7 cellular contexts compared by ENCODE assay signal in genomic region chr9:25678147-25678666, GRCh38. TPM values are rescaled to one million over a fixed set of nuclear protein-coding genes. Genes with fewer than 3 reads are reported as not detected.
A peak's percentile ranks its signal among the peaks of the same experiment; 100 is the strongest.
DNase-seq lines count a peak whose midpoint lies in the region; ATAC-seq and TF ChIP-seq lines count a peak whose summit lies in the region.

TSS of gene TUSC1 (minus strand) at chr9:25678444. CDS start at chr9:25678312, 132 bp downstream.

- no peak within 1 kb of the TSS for H3K9ac ChIP-seq in Karpas-422 (ENCODE audit: low read length)

- H2AFZ ChIP-seq in Karpas-422 (ENCODE audit: low read length), result no peak within 1 kb of the TSS

- no peak within 1 kb of the TSS for H3K4me2 ChIP-seq in Karpas-422 (ENCODE audit: low read depth, low read length, poor library complexity, severe bottlenecking)

- no peaks in the 10 kb centered on the region for H3K79me2 ChIP-seq in Karpas-422 (ENCODE audit: low read length)

- H4K20me1 ChIP-seq in Karpas-422 (ENCODE audit: insufficient read depth, low read depth, low read length), result no peaks in the 10 kb centered on the region

- H3K4me1 ChIP-seq in sigmoid colon, result peaks cover 0 to 21% (median 13%) of the 10 kb centered on the region in 4 donors
- H3K4me1 ChIP-seq in Karpas-422 (ENCODE audit: low read length), result no peaks in the 10 kb centered on the region

- no peaks in the 10 kb centered on the region for H3K27me3 ChIP-seq in sigmoid colon
- H3K27me3 ChIP-seq in Karpas-422 (ENCODE audit: low read length), result no peaks in the 10 kb centered on the region

- H3K36me3 ChIP-seq in sigmoid colon (no peaks in the 10 kb centered on the region), Karpas-422 (ENCODE audit: insufficient read depth, low read length) (no peaks in the 10 kb centered on the region)

- ATAC-seq in GM18508 (IDR thresholded peaks at IDR 0.05; ENCODE audit: insufficient read depth, unreplicated experiment), result peak; percentile 39
- ATAC-seq in HG03354 (IDR thresholded peaks at IDR 0.05; ENCODE audit: poor library complexity, severe bottlenecking, unreplicated experiment), result peak; percentile 67

- H3K9me3 ChIP-seq in iPS-18c (ENCODE audit: control insufficient read depth, insufficient read depth, low read length) (no peaks in the 10 kb centered on the region), sigmoid colon (no peaks in the 10 kb centered on the region), Karpas-422 (ENCODE audit: low read length) (peaks cover 8% of the 10 kb centered on the region; the same call in 1 of the 2 replicates)

- no peaks in the 10 kb centered on the region for H3K9me2 ChIP-seq in Karpas-422 (replicated peaks; ENCODE audit: insufficient read depth, low read length)

- TF ChIP-seq POLR2A in sigmoid colon (IDR thresholded peaks at IDR 0.05), result no peak

- peak within 1 kb of the TSS; percentile 57 for H3K4me3 ChIP-seq in iPS-18c (ENCODE audit: insufficient read depth, low read depth, low read length)
- peak within 1 kb of the TSS; percentile 63 to 89 (median 78) for H3K4me3 ChIP-seq in sigmoid colon
- H3K4me3 ChIP-seq in Karpas-422 (ENCODE audit: low read length), result no peak within 1 kb of the TSS

- peak; percentile 35 for DNase-seq in OCI-M2 (lab: John Stamatoyannopoulos, UW; ENCODE audit: unreplicated experiment)
- DNase-seq in caudate nucleus (lab: John Stamatoyannopoulos, UW), result peak in 60 of 61 donors; percentile 30 to 96 (median 75)
- peak; percentile 93 for DNase-seq in sigmoid colon
- DNase-seq in Karpas-422, result no peak

- peak within 1 kb of the TSS; percentile 85 for H3K27ac ChIP-seq in caudate nucleus (ENCODE audit: low read depth, low read length)
- H3K27ac ChIP-seq in sigmoid colon, result peak within 1 kb of the TSS; percentile 91 to 98 (median 96)
- H3K27ac ChIP-seq in Karpas-422 (ENCODE audit: low read length), result no peak within 1 kb of the TSS

- peak in 3 of 4 experiments; percentile 10 to 29 (median 27) for TF ChIP-seq CTCF in sigmoid colon (IDR thresholded peaks at IDR 0.05)

- TF ChIP-seq EP300 in sigmoid colon (IDR thresholded peaks at IDR 0.05), result peak in 1 of 4 donors; percentile 66

- intact Hi-C loops in sigmoid colon (cut with DNase I), result loop anchor here (5.0 to 10.0 kb wide), 2 partner anchors 76 to 1897 kb away; partner anchors contain the start of gene C9orf72

- 1% methylated on average over 57 of the region's 57 CpGs for WGBS in sigmoid colon, 2 donors

RNA-seq across cellular contexts. Expression of gene TUSC1, which starts in this region (rescaled TPM):
- total RNA-seq in sigmoid colon, result 10 to 100 TPM; 17.7 to 25.5 (median 21.3) TPM
- polyA plus RNA-seq in sigmoid colon, result 10 to 100 TPM; 11.8 to 16.2 (median 12.0) TPM
- not detected in 2 replicates for total RNA-seq in Karpas-422 (2014; rRNA removed; shearing (Covaris generic); ENCODE audit: low replicate concordance)

Comparison
In these comparisons a context has a peak if more than half of its experiments do, and no peak if none do; other contexts are left out.
1. RNA of gene TUSC1 (total RNA-seq): 17.7 to 25.5 TPM in sigmoid colon; not detected in Karpas-422; every median in the first group is over 10 times any median in the second.